20 cellular contexts compared by ENCODE assay signal in genomic region chr13:113920173-113920572, GRCh38. TPM values are rescaled to one million over a fixed set of nuclear protein-coding genes. Genes with fewer than 3 reads are reported as not detected.
DNase-seq lines count a peak whose midpoint lies in the region; ATAC-seq and TF ChIP-seq lines count a peak whose summit lies in the region.
"Had no signal": no experiment of that assay in that cellular context is flagged by ENCODE, and none has a peak within 500 bp of the region (broad histone marks: within the 10 kb centered on the region; RNA-seq: fewer than 3 reads in every experiment).

No MANE protein-coding gene starts in this region.

- peak overlapping the region; percentile 19 for H2BK5ac ChIP-seq in IMR-90 (ENCODE audit: low read depth, low read length, poor library complexity, severe bottlenecking)

- H3K23ac ChIP-seq in IMR-90 (ENCODE audit: low read depth, low read length): no peak overlapping the region

- peak overlapping the region in 1 of 2 experiments; percentile 50; a peak in 2 of 4 replicates for H4K8ac ChIP-seq in IMR-90 (ENCODE audit: low read depth in 2 of 2, low read length in 2 of 2)

- H2BK15ac ChIP-seq in IMR-90 (ENCODE audit: low read depth, low read length): peak overlapping the region; percentile 64; the same call in 2 of the 3 replicates

- H4K20me1 ChIP-seq in IMR-90 (ENCODE audit: insufficient read depth, low read length): no peaks in the 10 kb centered on the region

- no peak overlapping the region for H2AK9ac ChIP-seq in IMR-90 (replicated peaks; ENCODE audit: low read depth, low read length, poor library complexity)

- H2AFZ ChIP-seq in IMR-90 (replicated peaks; ENCODE audit: low read length, poor library complexity): no peak overlapping the region
- H2AFZ ChIP-seq: GM23248 had no signal

- H3K36me3 Mint-ChIP-seq in activated CD4-positive, alpha-beta memory T cell treated with anti-CD3 and anti-CD28 coated beads for 36 hours: peaks cover 2% of the 10 kb centered on the region
- no peaks in the 10 kb centered on the region for H3K36me3 Mint-ChIP-seq in activated CD4-positive, alpha-beta memory T cell treated with anti-CD3 and anti-CD28 coated beads, Interleukin-2, amount 10 ng/mL, durations not matched to agents 7 days and 5 days (ENCODE audit: low read depth)

- H3K4ac ChIP-seq in IMR-90 (ENCODE audit: low read depth, low read length): peak overlapping the region; percentile 56

- dilution Hi-C loops in IMR-90 (cut with HindIII; ENCODE audit: low sequenced_read_pairs, unreplicated experiment): no loop called here

- POLR2A ChIA-PET in activated CD4-positive, alpha-beta memory T cell treated with anti-CD3 and anti-CD28 coated beads for 36 hours (lab: Charles Lee): no interaction called here
- POLR2A ChIA-PET in activated CD4-positive, alpha-beta memory T cell treated with anti-CD3 and anti-CD28 coated beads, Interleukin-2, amount 10 ng/mL, durations not matched to agents 7 days and 5 days (lab: Charles Lee): no interaction called here
- POLR2A ChIA-PET in IMR-90 (lab: Charles Lee; ENCODE audit: unreplicated experiment): no interaction called here

- H3K9me3 Mint-ChIP-seq in activated CD4-positive, alpha-beta memory T cell treated with anti-CD3 and anti-CD28 coated beads for 36 hours: peaks cover 13% of the 10 kb centered on the region
- H3K9me3 Mint-ChIP-seq in activated CD4-positive, alpha-beta memory T cell treated with anti-CD3 and anti-CD28 coated beads, Interleukin-2, amount 10 ng/mL, durations not matched to agents 7 days and 5 days: peaks cover 6% of the 10 kb centered on the region

- no peak for TF ChIP-seq RAD21 in IMR-90 (IDR thresholded peaks at IDR 0.05; ENCODE audit: low read length)

- no peaks in the 10 kb centered on the region for H3K27me3 ChIP-seq in IMR-90 (ENCODE audit: control insufficient read depth, insufficient read depth, low read length)

- H3K27me3 Mint-ChIP-seq in activated CD4-positive, alpha-beta memory T cell treated with anti-CD3 and anti-CD28 coated beads for 36 hours: peaks cover 38% of the 10 kb centered on the region
- peaks cover 26% of the 10 kb centered on the region for H3K27me3 Mint-ChIP-seq in activated CD4-positive, alpha-beta memory T cell treated with anti-CD3 and anti-CD28 coated beads, Interleukin-2, amount 10 ng/mL, durations not matched to agents 7 days and 5 days

- peaks cover 10% of the 10 kb centered on the region for H3K4me1 ChIP-seq in IMR-90 (ENCODE audit: control insufficient read depth, insufficient read depth, low read length)
- H3K4me1 ChIP-seq: A549 had no signal

- TF ChIP-seq CTCF in IMR-90 (conservative IDR thresholded peaks at IDR 0.05; ENCODE audit: low read depth, low read length) (no peak), GM20000 (IDR thresholded peaks at IDR 0.05; ENCODE audit: extremely low read depth, missing control alignments) (no peak)

- H3K27ac Mint-ChIP-seq in activated CD4-positive, alpha-beta memory T cell treated with anti-CD3 and anti-CD28 coated beads for 36 hours: no peak overlapping the region
- H3K27ac Mint-ChIP-seq in activated CD4-positive, alpha-beta memory T cell treated with anti-CD3 and anti-CD28 coated beads, Interleukin-2, amount 10 ng/mL, durations not matched to agents 7 days and 5 days: no peak overlapping the region

- ATAC-seq in IMR-90 (ENCODE audit: low read depth) (peak; percentile 40), HG03196 (IDR thresholded peaks at IDR 0.05; ENCODE audit: unreplicated experiment) (no peak)
- ATAC-seq: A549, GM12878, PC-3 had no signal

- intact Hi-C loops in activated CD4-positive, alpha-beta memory T cell treated with anti-CD3 and anti-CD28 coated beads for 36 hours (cut with micrococcal nuclease): no loop called here
- intact Hi-C loops in IMR-90 (cut with micrococcal nuclease): no loop called here

- peak overlapping the region; percentile 43; the same call in 1 of the 2 replicates for H4K91ac ChIP-seq in IMR-90 (ENCODE audit: insufficient read depth, low read depth, low read length)

- WGBS in IMR-90 (ENCODE audit: extremely low coverage in 2 of 2, insufficient read length in 1 of 2), 2 experiments: 20% methylated on average over 1 of the region's 4 CpGs; no CpG with 5 or more reads in 1 of the 2 experiments

- 0 out of 2 replicates have a peak overlapping the region, but pooled peaks have one; percentile 48 for H2BK20ac ChIP-seq in IMR-90 (ENCODE audit: low read depth, low read length)

- no peak overlapping the region for H3K56ac ChIP-seq in IMR-90 (ENCODE audit: extremely low read depth, insufficient read depth, low read length)

- peak; percentile 4 for DNase-seq in activated CD4-positive, alpha-beta memory T cell treated with anti-CD3 and anti-CD28 coated beads for 36 hours
- DNase-seq in activated CD4-positive, alpha-beta memory T cell treated with anti-CD3 and anti-CD28 coated beads, Interleukin-2, amount 10 ng/mL, durations not matched to agents 7 days and 5 days: no peak
- DNase-seq in IMR-90: no peak
- peak; percentile 30 for DNase-seq in fibroblast of peridontal ligament (ENCODE audit: extremely low read depth)
- peak; percentile 7 for DNase-seq in stimulated activated CD8-positive, alpha-beta memory T cell treated with anti-CD3 and anti-CD28 coated beads, Interleukin-4, amount 100 ng/mL, for 48 hours
- DNase-seq in OCI-M1 (lab: John Stamatoyannopoulos, UW): no peak
- DNase-seq in GM20000 (ENCODE audit: low spot score): no peak
- DNase-seq: AML-193, DMS79, GM23248, NCI-H1092, NCI-H1694, NCI-H2107, NCI-H345, NCI-H69, PC-3 had no signal

- H3K14ac ChIP-seq in IMR-90 (replicated peaks; ENCODE audit: low read depth, low read length): 0 out of 2 replicates have a peak overlapping the region, but pooled peaks have one; percentile 9

- H3K27ac ChIP-seq in IMR-90 (ENCODE audit: insufficient read depth, low read length): no peak overlapping the region; the same call in 1 of the 2 replicates
- H3K27ac ChIP-seq: A549, GM23248 had no signal

- H3K18ac ChIP-seq in IMR-90 (ENCODE audit: low read depth, low read length): peak overlapping the region; percentile 49; the same call in 1 of the 2 replicates

- peaks cover 8% of the 10 kb centered on the region for H3K9me3 ChIP-seq in IMR-90 (ENCODE audit: control insufficient read depth, insufficient read depth, low read length)

- peaks cover 0 to 15% of the 10 kb centered on the region in 2 experiments; a peak in 2 of 4 replicates for H3K79me1 ChIP-seq in IMR-90 (ENCODE audit: low read depth in 1 of 2, low read length in 2 of 2)

- peak overlapping the region; percentile 37; the same call in 1 of the 2 replicates for H2BK120ac ChIP-seq in IMR-90 (ENCODE audit: low read depth, low read length)

- peak overlapping the region; percentile 90 for H2AK5ac ChIP-seq in IMR-90 (ENCODE audit: low read depth, low read length)

- H3K36me3 ChIP-seq in IMR-90 (ENCODE audit: control insufficient read depth, insufficient read depth, low read length): no peaks in the 10 kb centered on the region

- H3K4me1 Mint-ChIP-seq in activated CD4-positive, alpha-beta memory T cell treated with anti-CD3 and anti-CD28 coated beads for 36 hours (ENCODE audit: low read depth): no peaks in the 10 kb centered on the region
- no peaks in the 10 kb centered on the region for H3K4me1 Mint-ChIP-seq in activated CD4-positive, alpha-beta memory T cell treated with anti-CD3 and anti-CD28 coated beads, Interleukin-2, amount 10 ng/mL, durations not matched to agents 7 days and 5 days

- in situ Hi-C loops in IMR-90 (cut with MboI; ENCODE audit: low sequenced_read_pairs): no loop called here

- no peak overlapping the region for H3K9ac ChIP-seq in IMR-90 (ENCODE audit: low read depth, low read length)
- H3K9ac ChIP-seq: GM23248 had no signal

- H4K5ac ChIP-seq in IMR-90 (ENCODE audit: low read depth, low read length): peak overlapping the region; percentile 62; the same call in 1 of the 2 replicates

- BruUV-seq in IMR-90 (replicated peaks; lab: Mats Ljungman, UMichigan): no TSS peak

- H3K9me1 ChIP-seq in IMR-90 (ENCODE audit: insufficient read depth, low read length): peaks cover 9% of the 10 kb centered on the region

- no peak for TF ChIP-seq POLR2A in IMR-90 (IDR thresholded peaks at IDR 0.05; ENCODE audit: low read depth, low read length)

- no peak overlapping the region for H3K4me3 ChIP-seq in IMR-90 (ENCODE audit: insufficient read depth, low read depth, low read length)
- H3K4me3 ChIP-seq: A549, GM12878, GM23248 had no signal

- no peak overlapping the region for H3K4me3 Mint-ChIP-seq in activated CD4-positive, alpha-beta memory T cell treated with anti-CD3 and anti-CD28 coated beads for 36 hours
- H3K4me3 Mint-ChIP-seq in activated CD4-positive, alpha-beta memory T cell treated with anti-CD3 and anti-CD28 coated beads, Interleukin-2, amount 10 ng/mL, durations not matched to agents 7 days and 5 days: no peak overlapping the region

- H3K4me2 ChIP-seq in IMR-90 (ENCODE audit: low read depth, low read length): no peak overlapping the region
- H3K4me2 ChIP-seq: A549 had no signal

- CTCF ChIA-PET in activated CD4-positive, alpha-beta memory T cell treated with anti-CD3 and anti-CD28 coated beads for 36 hours (lab: Charles Lee): no interaction called here
- CTCF ChIA-PET in activated CD4-positive, alpha-beta memory T cell treated with anti-CD3 and anti-CD28 coated beads, Interleukin-2, amount 10 ng/mL, durations not matched to agents 7 days and 5 days (lab: Charles Lee): no interaction called here
- CTCF ChIA-PET in IMR-90 (lab: Yijun Ruan, JAX): no interaction called here

TF ChIP-seq in IMR-90, 13 proteins besides CTCF, POLR2A, EP300 and RAD21 (continues in another document):
- TF ChIP-seq RFX5 (IDR thresholded peaks at IDR 0.05; ENCODE audit: low read depth, low read length) (no peak), CHD1 (IDR thresholded peaks at IDR 0.05; ENCODE audit: low read depth, low read length) (no peak), CEBPB (IDR thresholded peaks at IDR 0.05; ENCODE audit: low read depth, low read length) (no peak)

RNA-seq across cellular contexts. Expression of gene C13orf46, which starts 53.7 kb away (rescaled TPM):
- total RNA-seq in activated CD4-positive, alpha-beta memory T cell treated with anti-CD3 and anti-CD28 coated beads for 36 hours: 1 to 10 TPM; 1.5 to 1.8 TPM
- total RNA-seq in activated CD4-positive, alpha-beta memory T cell treated with anti-CD3 and anti-CD28 coated beads, Interleukin-2, amount 10 ng/mL, durations not matched to agents 7 days and 5 days: 1 to 10 TPM; 2.5 to 2.9 TPM
- total RNA-seq in IMR-90 (2012; rRNA removed): under 0.01 TPM in 2 replicates
- polyA plus RNA-seq in IMR-90 (2012; rRNA removed): 2.1 and 2.5 TPM in 2 replicates
- polyA plus RNA-seq in IMR-90 (2012; cell fraction: cytosol; rRNA removed): 1.7 and 1.8 TPM in 2 replicates
- polyA plus RNA-seq in IMR-90 (2012; cell fraction: nucleus; rRNA removed; ENCODE audit: low replicate concordance): 8.9 and 10.0 TPM in 2 replicates
- total RNA-seq: G401, GM23248 had no signal

RNA-seq across cellular contexts. Expression of gene GAS6, which starts 56.3 kb away (rescaled TPM):
- 1 to 10 TPM; 1.5 TPM for total RNA-seq in activated CD4-positive, alpha-beta memory T cell treated with anti-CD3 and anti-CD28 coated beads for 36 hours
- total RNA-seq in activated CD4-positive, alpha-beta memory T cell treated with anti-CD3 and anti-CD28 coated beads, Interleukin-2, amount 10 ng/mL, durations not matched to agents 7 days and 5 days: 1 to 10 TPM; 1.3 to 1.8 TPM
- 212 and 220 TPM in 2 replicates for total RNA-seq in IMR-90 (2012; rRNA removed)
- polyA plus RNA-seq in IMR-90 (2012; rRNA removed): 795 and 823 TPM in 2 replicates
- 1,010 and 1,498 TPM in 2 replicates for polyA plus RNA-seq in IMR-90 (2012; cell fraction: cytosol; rRNA removed)
- 1,145 and 2,216 TPM in 2 replicates for polyA plus RNA-seq in IMR-90 (2012; cell fraction: nucleus; rRNA removed; ENCODE audit: low replicate concordance)

Comparison
In these comparisons a context has a peak if more than half of its experiments do, and no peak if none do; other contexts are left out.
1. DNase-seq: peak in activated CD4-positive, alpha-beta memory T cell treated with anti-CD3 and anti-CD28 coated beads for 36 hours (single experiment), fibroblast of peridontal ligament (single experiment) and stimulated activated CD8-positive, alpha-beta memory T cell treated with anti-CD3 and anti-CD28 coated beads, Interleukin-4, amount 100 ng/mL, for 48 hours (single experiment); none in activated CD4-positive, alpha-beta memory T cell treated with anti-CD3 and anti-CD28 coated beads, Interleukin-2, amount 10 ng/mL, durations not matched to agents 7 days and 5 days (single experiment), IMR-90 (single experiment), OCI-M1 (single experiment) and GM20000 (single experiment).
2. RNA of gene GAS6, which starts 56.3 kb away (total RNA-seq): 212 to 220 TPM in IMR-90; 1.3 to 1.8 TPM in activated CD4-positive, alpha-beta memory T cell treated with anti-CD3 and anti-CD28 coated beads, Interleukin-2, amount 10 ng/mL, durations not matched to agents 7 days and 5 days and 1.5 TPM in activated CD4-positive, alpha-beta memory T cell treated with anti-CD3 and anti-CD28 coated beads for 36 hours; every median in the first group is over 10 times any median in the second.